In genomic region chr2:1841903-1842791, GRCh38 we compare ENCODE assay signal across 25 cellular contexts.
"Had no signal": no experiment of that assay in that cellular context is flagged by ENCODE, and none has a peak within 500 bp of the region (broad histone marks: within the 10 kb centered on the region; RNA-seq: fewer than 3 reads in every experiment).

No MANE protein-coding gene starts in this region.

- H3K9me3 ChIP-seq: ascending aorta, gastroesophageal sphincter, heart left ventricle, thoracic aorta had no signal

- DNase-seq: activated CD4-positive, alpha-beta T cell treated with anti-CD3 and anti-CD28 coated beads for 4 hours; activated CD4-positive, alpha-beta T cell treated with anti-CD3 and anti-CD28 coated beads, Interleukin-2, amount 50 U/mL, for 4 hours; activated effector memory CD4-positive, alpha-beta T cell treated with Interleukin-2 at 50 U/mL for 16 hours; activated naive CD4-positive, alpha-beta T cell treated with Interleukin-2 at 50 U/mL for 16 hours; effector memory CD4-positive, alpha-beta T cell; erythroblast; heart left ventricle; hypothalamus; kidney; occipital lobe; stimulated activated CD4-positive, alpha-beta T cell treated with anti-CD3 and anti-CD28 coated beads, Interleukin-12 subunit alpha, Interleukin-12 subunit beta, amount 100 ng/mL, for 4 hours; stimulated activated CD4-positive, alpha-beta T cell treated with anti-CD3 and anti-CD28 coated beads, Interleukin-4, amount 100 ng/mL, for 1 hour; stimulated activated naive CD8-positive, alpha-beta T cell treated with anti-CD3 and anti-CD28 coated beads, Interleukin-15, Interleukin-2, amounts not matched to agents 100 U/mL and 50 U/mL, for 24 hours; T-helper 1 cell; trophoblast cell had no signal

- FAIRE-seq: kidney, urothelium cell line had no signal

- H3K4me3 ChIP-seq: ascending aorta, cardiac muscle cell, coronary artery, dorsolateral prefrontal cortex, gastroesophageal sphincter, heart left ventricle, skin epidermis, thoracic aorta had no signal

- H3K27me3 ChIP-seq: ascending aorta, dorsolateral prefrontal cortex had no signal

- H3K36me3 ChIP-seq: ascending aorta, cardiac muscle cell, gastroesophageal sphincter, heart left ventricle, thoracic aorta had no signal

- H3K4me1 ChIP-seq: gastroesophageal sphincter had no signal

- H3K27ac ChIP-seq: ascending aorta, cardiac muscle cell, coronary artery, dorsolateral prefrontal cortex, gastroesophageal sphincter, heart left ventricle, skin epidermis, thoracic aorta had no signal

- ATAC-seq: gastroesophageal sphincter; heart left ventricle; naive thymus-derived CD8-positive, alpha-beta T cell; sciatic nerve; stimulated activated naive CD8-positive, alpha-beta T cell treated with anti-CD3 and anti-CD28 coated beads, Interleukin-15, Interleukin-2, amounts not matched to agents 100 U/mL and 50 U/mL, for 24 hours had no signal
